ENCODE assay signal across 8 cellular contexts in genomic region chr10:73908853-73909611, GRCh38. TPM values are rescaled to one million over a fixed set of nuclear protein-coding genes. Genes with fewer than 3 reads are reported as not detected.
DNase-seq lines count a peak whose midpoint lies in the region; ATAC-seq and TF ChIP-seq lines count a peak whose summit lies in the region.

No MANE protein-coding gene starts in this region.

- peak overlapping the region; percentile 10 to 81 (median 46) for H3K27ac ChIP-seq in sigmoid colon

- no peaks in the 10 kb centered on the region for H3K9me3 Mint-ChIP-seq in activated CD4-positive, alpha-beta memory T cell treated with anti-CD3 and anti-CD28 coated beads for 36 hours

- H3K27ac Mint-ChIP-seq in activated CD4-positive, alpha-beta memory T cell treated with anti-CD3 and anti-CD28 coated beads for 36 hours, result peak overlapping the region; percentile 52

- POLR2A ChIA-PET in activated CD4-positive, alpha-beta memory T cell treated with anti-CD3 and anti-CD28 coated beads for 36 hours (lab: Charles Lee), result interaction anchor here (0.7 kb wide), 1 partner anchor 1589 kb away, joined by 8 read pairs; no protein-coding TSS in a partner anchor

- no peaks in the 10 kb centered on the region for H3K36me3 ChIP-seq in sigmoid colon

- H3K4me3 Mint-ChIP-seq in activated CD4-positive, alpha-beta memory T cell treated with anti-CD3 and anti-CD28 coated beads for 36 hours, result peak overlapping the region; percentile 40

- CTCF ChIA-PET in activated CD4-positive, alpha-beta memory T cell treated with anti-CD3 and anti-CD28 coated beads for 36 hours (lab: Charles Lee), result interaction anchor here (0.8 to 2.2 kb wide), 6 partner anchors 9 to 172 kb away, joined by 3 to 13 read pairs (median 4); no protein-coding TSS in a partner anchor

- ATAC-seq in GM19395 (IDR thresholded peaks at IDR 0.05; ENCODE audit: unreplicated experiment), result peak; percentile 46
- ATAC-seq in esophagus mucosa, result peak; percentile 42
- no peak for ATAC-seq in HG03159 (IDR thresholded peaks at IDR 0.05; ENCODE audit: unreplicated experiment)

- intact Hi-C loops in activated CD4-positive, alpha-beta memory T cell treated with anti-CD3 and anti-CD28 coated beads for 36 hours (cut with micrococcal nuclease), result loop anchor here (1.0 to 2.0 kb wide), 3 partner anchors 22 to 47 kb away; no protein-coding TSS in a partner anchor
- intact Hi-C loops in sigmoid colon (cut with DNase I), result no loop called here

- WGBS in sigmoid colon, 2 donors, result 17 to 22% methylated on average over 11 of the region's 11 CpGs

- no peaks in the 10 kb centered on the region for H3K9me3 ChIP-seq in sigmoid colon

- no peaks in the 10 kb centered on the region for H3K36me3 Mint-ChIP-seq in activated CD4-positive, alpha-beta memory T cell treated with anti-CD3 and anti-CD28 coated beads for 36 hours

- no peak overlapping the region for H3K4me3 ChIP-seq in AG09309 (ENCODE audit: control insufficient read depth, low read depth, low read length)
- H3K4me3 ChIP-seq in sigmoid colon, result no peak overlapping the region

- H3K4me1 Mint-ChIP-seq in activated CD4-positive, alpha-beta memory T cell treated with anti-CD3 and anti-CD28 coated beads for 36 hours (ENCODE audit: low read depth), result peaks cover 36% of the 10 kb centered on the region

- no peaks in the 10 kb centered on the region for H3K27me3 ChIP-seq in sigmoid colon

- peaks cover 0 to 54% (median 45%) of the 10 kb centered on the region in 4 donors for H3K4me1 ChIP-seq in sigmoid colon

- no peak for TF ChIP-seq POLR2A in sigmoid colon (IDR thresholded peaks at IDR 0.05)

- peak; percentile 64 for DNase-seq in AG09309 (ENCODE audit: low read depth)
- DNase-seq in MV-4-11 (lab: John Stamatoyannopoulos, UW), result peak; percentile 96
- peak; percentile 87 for DNase-seq in activated CD4-positive, alpha-beta memory T cell treated with anti-CD3 and anti-CD28 coated beads for 36 hours
- DNase-seq in sigmoid colon, result peak; percentile 71
- no peak for DNase-seq in middle frontal gyrus (ENCODE audit: extremely low spot score, low spot score)

- no peak for TF ChIP-seq CTCF in AG09309 (IDR thresholded peaks at IDR 0.05; ENCODE audit: control insufficient read depth, insufficient read depth, low read depth, low read length, missing control alignments)
- no peak for TF ChIP-seq CTCF in sigmoid colon (IDR thresholded peaks at IDR 0.05)

- peaks cover 38% of the 10 kb centered on the region for H3K27me3 Mint-ChIP-seq in activated CD4-positive, alpha-beta memory T cell treated with anti-CD3 and anti-CD28 coated beads for 36 hours

- TF ChIP-seq EP300 in sigmoid colon (IDR thresholded peaks at IDR 0.05), result no peak

RNA-seq across cellular contexts. Expression of gene PLAU, which starts 1.9 kb away (rescaled TPM):
- under 1 TPM; 0.45 to 0.73 TPM for total RNA-seq in activated CD4-positive, alpha-beta memory T cell treated with anti-CD3 and anti-CD28 coated beads for 36 hours
- 19.4 TPM for total RNA-seq in esophagus mucosa
- 1 to 10 TPM; 2.5 to 9.4 (median 3.7) TPM for total RNA-seq in sigmoid colon
- polyA plus RNA-seq in sigmoid colon, result 10 to 100 TPM in 1 of 3 donors, 1 to 10 TPM in 2; 3.6 to 15.7 (median 9.9) TPM

RNA-seq across cellular contexts. Expression of gene CAMK2G, which starts 34.7 kb away (rescaled TPM):
- total RNA-seq in activated CD4-positive, alpha-beta memory T cell treated with anti-CD3 and anti-CD28 coated beads for 36 hours, result 10 to 100 TPM; 20.8 to 21.5 TPM
- total RNA-seq in esophagus mucosa (18.9 TPM), sigmoid colon (100 to 1,000 TPM; 153 to 221 (median 209) TPM)
- polyA plus RNA-seq in sigmoid colon, result 10 to 100 TPM; 14.4 to 34.8 (median 17.6) TPM
